Comparison of ENCODE assay signal across 1 cellular context in the genomic region with DNA sequence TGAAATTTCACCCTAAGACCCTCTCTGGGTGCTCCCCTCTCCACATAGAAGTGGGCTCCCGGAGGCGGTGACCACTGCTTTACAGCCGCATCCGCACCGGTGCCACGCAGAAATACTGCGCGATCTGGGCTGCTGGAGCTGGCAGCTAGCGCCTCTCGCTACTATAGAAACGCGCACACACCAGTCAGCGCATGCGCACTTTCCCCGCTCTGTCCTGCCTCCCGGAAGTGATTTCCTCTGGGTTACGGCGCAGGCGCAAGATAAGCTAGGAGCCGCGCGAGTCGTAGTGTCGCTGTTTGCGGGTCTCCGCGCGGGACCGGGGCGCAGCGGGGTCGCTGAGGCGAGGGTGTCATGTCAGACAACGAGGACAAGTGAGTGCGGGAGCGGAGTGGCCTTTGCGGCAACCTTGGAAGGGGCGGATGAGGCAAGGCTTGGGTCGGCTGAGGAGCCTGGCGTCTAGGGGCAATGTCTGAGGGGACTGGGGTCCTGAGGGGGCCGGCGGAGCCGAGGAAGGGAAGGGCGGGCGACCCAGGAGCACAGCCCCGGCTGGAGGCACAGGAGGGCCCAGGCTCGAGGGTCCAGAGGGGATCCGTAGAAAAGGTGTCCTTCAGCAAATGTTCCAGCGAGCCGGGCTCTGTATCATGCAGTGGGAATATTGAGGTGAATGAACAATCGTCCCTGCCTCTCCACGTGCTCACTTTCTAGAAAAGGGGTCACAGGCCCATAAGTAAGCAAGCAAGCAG.
TF ChIP-seq lines count a peak whose summit lies in the region.

A gene (minus strand): TSS at position 165 of the 743 bp plus-strand sequence. CDS start 452 bp downstream, outside the sequence.
A gene (plus strand): TSS at position 263 of the 743 bp plus-strand sequence. CDS start 89 bp downstream, at position 352.

TF ChIP-seq in HEK293, 187 proteins besides CTCF, POLR2A, EP300 and RAD21 (continued from another document and continues in another):
- TF ChIP-seq, protein P1, sequence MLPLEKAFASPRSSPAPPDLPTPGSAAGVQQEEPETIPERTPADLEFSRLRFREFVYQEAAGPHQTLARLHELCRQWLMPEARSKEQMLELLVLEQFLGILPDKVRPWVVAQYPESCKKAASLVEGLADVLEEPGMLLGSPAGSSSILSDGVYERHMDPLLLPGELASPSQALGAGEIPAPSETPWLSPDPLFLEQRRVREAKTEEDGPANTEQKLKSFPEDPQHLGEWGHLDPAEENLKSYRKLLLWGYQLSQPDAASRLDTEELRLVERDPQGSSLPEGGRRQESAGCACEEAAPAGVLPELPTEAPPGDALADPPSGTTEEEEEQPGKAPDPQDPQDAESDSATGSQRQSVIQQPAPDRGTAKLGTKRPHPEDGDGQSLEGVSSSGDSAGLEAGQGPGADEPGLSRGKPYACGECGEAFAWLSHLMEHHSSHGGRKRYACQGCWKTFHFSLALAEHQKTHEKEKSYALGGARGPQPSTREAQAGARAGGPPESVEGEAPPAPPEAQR (tag by site-specific recombination; IDR thresholded peaks at IDR 0.05) = no peak
- no peak for TF ChIP-seq GLI2 (tag by site-specific recombination; IDR thresholded peaks at IDR 0.05; ENCODE audit: borderline replicate concordance, low read depth)
- TF ChIP-seq ZNF2 (tag by site-specific recombination; IDR thresholded peaks at IDR 0.05) = no peak
- no peak for TF ChIP-seq ZNF747 (tag by site-specific recombination; IDR thresholded peaks at IDR 0.05)
- no peak for TF ChIP-seq ZNF473 (tag by site-specific recombination; IDR thresholded peaks at IDR 0.05)
- TF ChIP-seq ZNF169 (tag by site-specific recombination; IDR thresholded peaks at IDR 0.05) = no peak
- no peak for TF ChIP-seq ZNF76 (tag by site-specific recombination; IDR thresholded peaks at IDR 0.05; ENCODE audit: borderline replicate concordance, low read depth)
- TF ChIP-seq ZNF341 (tag by site-specific recombination; IDR thresholded peaks at IDR 0.05; ENCODE audit: low read depth) = no peak
- no peak for TF ChIP-seq ZSCAN23 (tag by site-specific recombination; IDR thresholded peaks at IDR 0.05)
- no peak for TF ChIP-seq REPIN1 (tag by site-specific recombination; IDR thresholded peaks at IDR 0.05; ENCODE audit: low read depth)
- no peak for TF ChIP-seq ZNF776 (tag by site-specific recombination; IDR thresholded peaks at IDR 0.05; ENCODE audit: borderline replicate concordance)
- TF ChIP-seq ZSCAN16 (tag by site-specific recombination; IDR thresholded peaks at IDR 0.05) = 0 out of 2 replicates have a peak, but pooled peaks have one; percentile 23
- TF ChIP-seq SP7 (tag by site-specific recombination; IDR thresholded peaks at IDR 0.05) = peak; percentile 50
- TF ChIP-seq ZNF791 (tag by site-specific recombination; IDR thresholded peaks at IDR 0.05) = no peak
- TF ChIP-seq, protein P2, sequence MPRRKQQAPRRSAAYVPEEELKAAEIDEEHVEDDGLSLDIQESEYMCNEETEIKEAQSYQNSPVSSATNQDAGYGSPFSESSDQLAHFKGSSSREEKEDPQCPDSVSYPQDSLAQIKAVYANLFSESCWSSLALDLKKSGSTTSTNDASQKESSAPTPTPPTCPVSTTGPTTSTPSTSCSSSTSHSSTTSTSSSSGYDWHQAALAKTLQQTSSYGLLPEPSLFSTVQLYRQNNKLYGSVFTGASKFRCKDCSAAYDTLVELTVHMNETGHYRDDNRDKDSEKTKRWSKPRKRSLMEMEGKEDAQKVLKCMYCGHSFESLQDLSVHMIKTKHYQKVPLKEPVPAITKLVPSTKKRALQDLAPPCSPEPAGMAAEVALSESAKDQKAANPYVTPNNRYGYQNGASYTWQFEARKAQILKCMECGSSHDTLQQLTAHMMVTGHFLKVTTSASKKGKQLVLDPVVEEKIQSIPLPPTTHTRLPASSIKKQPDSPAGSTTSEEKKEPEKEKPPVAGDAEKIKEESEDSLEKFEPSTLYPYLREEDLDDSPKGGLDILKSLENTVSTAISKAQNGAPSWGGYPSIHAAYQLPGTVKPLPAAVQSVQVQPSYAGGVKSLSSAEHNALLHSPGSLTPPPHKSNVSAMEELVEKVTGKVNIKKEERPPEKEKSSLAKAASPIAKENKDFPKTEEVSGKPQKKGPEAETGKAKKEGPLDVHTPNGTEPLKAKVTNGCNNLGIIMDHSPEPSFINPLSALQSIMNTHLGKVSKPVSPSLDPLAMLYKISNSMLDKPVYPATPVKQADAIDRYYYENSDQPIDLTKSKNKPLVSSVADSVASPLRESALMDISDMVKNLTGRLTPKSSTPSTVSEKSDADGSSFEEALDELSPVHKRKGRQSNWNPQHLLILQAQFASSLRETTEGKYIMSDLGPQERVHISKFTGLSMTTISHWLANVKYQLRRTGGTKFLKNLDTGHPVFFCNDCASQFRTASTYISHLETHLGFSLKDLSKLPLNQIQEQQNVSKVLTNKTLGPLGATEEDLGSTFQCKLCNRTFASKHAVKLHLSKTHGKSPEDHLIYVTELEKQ (tag by site-specific recombination; IDR thresholded peaks at IDR 0.05; ENCODE audit: borderline replicate concordance) = no peak
- TF ChIP-seq ZNF133 (tag by site-specific recombination; IDR thresholded peaks at IDR 0.05) = no peak
- TF ChIP-seq ZNF223 (tag by site-specific recombination; IDR thresholded peaks at IDR 0.05) = no peak
- TF ChIP-seq HOXD13 (CRISPR knock-in tag; IDR thresholded peaks at IDR 0.05; ENCODE audit: borderline replicate concordance) = no peak
- no peak for TF ChIP-seq ZNF677 (tag by site-specific recombination; IDR thresholded peaks at IDR 0.05)
- TF ChIP-seq ZNF600 (tag by site-specific recombination; IDR thresholded peaks at IDR 0.05) = no peak; the same call in 1 of the 2 replicates
- no peak for TF ChIP-seq ZNF660 (tag by site-specific recombination; IDR thresholded peaks at IDR 0.05)
- no peak for TF ChIP-seq ZFHX2 (tag by site-specific recombination; conservative IDR thresholded peaks at IDR 0.05)
- TF ChIP-seq, protein P3, sequence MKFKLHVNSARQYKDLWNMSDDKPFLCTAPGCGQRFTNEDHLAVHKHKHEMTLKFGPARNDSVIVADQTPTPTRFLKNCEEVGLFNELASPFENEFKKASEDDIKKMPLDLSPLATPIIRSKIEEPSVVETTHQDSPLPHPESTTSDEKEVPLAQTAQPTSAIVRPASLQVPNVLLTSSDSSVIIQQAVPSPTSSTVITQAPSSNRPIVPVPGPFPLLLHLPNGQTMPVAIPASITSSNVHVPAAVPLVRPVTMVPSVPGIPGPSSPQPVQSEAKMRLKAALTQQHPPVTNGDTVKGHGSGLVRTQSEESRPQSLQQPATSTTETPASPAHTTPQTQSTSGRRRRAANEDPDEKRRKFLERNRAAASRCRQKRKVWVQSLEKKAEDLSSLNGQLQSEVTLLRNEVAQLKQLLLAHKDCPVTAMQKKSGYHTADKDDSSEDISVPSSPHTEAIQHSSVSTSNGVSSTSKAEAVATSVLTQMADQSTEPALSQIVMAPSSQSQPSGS (tag by site-specific recombination; IDR thresholded peaks at IDR 0.05; ENCODE audit: low read depth) = no peak
- TF ChIP-seq, protein P4, sequence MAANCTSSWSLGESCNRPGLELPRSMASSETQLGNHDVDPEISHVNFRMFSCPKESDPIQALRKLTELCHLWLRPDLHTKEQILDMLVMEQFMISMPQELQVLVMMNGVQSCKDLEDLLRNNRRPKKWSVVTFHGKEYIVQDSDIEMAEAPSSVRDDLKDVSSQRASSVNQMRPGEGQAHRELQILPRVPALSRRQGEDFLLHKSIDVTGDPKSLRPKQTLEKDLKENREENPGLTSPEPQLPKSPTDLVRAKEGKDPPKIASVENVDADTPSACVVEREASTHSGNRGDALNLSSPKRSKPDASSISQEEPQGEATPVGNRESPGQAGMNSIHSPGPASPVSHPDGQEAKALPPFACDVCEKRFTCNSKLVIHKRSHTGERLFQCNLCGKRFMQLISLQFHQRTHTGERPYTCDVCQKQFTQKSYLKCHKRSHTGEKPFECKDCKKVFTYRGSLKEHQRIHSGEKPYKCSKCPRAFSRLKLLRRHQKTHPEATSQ (tag by site-specific recombination; IDR thresholded peaks at IDR 0.05) = no peak
- TF ChIP-seq MZF1 (tag by site-specific recombination; IDR thresholded peaks at IDR 0.05; ENCODE audit: borderline replicate concordance) = no peak
- TF ChIP-seq ZNF701 (tag by site-specific recombination; IDR thresholded peaks at IDR 0.05) = no peak
- TF ChIP-seq, protein P5, sequence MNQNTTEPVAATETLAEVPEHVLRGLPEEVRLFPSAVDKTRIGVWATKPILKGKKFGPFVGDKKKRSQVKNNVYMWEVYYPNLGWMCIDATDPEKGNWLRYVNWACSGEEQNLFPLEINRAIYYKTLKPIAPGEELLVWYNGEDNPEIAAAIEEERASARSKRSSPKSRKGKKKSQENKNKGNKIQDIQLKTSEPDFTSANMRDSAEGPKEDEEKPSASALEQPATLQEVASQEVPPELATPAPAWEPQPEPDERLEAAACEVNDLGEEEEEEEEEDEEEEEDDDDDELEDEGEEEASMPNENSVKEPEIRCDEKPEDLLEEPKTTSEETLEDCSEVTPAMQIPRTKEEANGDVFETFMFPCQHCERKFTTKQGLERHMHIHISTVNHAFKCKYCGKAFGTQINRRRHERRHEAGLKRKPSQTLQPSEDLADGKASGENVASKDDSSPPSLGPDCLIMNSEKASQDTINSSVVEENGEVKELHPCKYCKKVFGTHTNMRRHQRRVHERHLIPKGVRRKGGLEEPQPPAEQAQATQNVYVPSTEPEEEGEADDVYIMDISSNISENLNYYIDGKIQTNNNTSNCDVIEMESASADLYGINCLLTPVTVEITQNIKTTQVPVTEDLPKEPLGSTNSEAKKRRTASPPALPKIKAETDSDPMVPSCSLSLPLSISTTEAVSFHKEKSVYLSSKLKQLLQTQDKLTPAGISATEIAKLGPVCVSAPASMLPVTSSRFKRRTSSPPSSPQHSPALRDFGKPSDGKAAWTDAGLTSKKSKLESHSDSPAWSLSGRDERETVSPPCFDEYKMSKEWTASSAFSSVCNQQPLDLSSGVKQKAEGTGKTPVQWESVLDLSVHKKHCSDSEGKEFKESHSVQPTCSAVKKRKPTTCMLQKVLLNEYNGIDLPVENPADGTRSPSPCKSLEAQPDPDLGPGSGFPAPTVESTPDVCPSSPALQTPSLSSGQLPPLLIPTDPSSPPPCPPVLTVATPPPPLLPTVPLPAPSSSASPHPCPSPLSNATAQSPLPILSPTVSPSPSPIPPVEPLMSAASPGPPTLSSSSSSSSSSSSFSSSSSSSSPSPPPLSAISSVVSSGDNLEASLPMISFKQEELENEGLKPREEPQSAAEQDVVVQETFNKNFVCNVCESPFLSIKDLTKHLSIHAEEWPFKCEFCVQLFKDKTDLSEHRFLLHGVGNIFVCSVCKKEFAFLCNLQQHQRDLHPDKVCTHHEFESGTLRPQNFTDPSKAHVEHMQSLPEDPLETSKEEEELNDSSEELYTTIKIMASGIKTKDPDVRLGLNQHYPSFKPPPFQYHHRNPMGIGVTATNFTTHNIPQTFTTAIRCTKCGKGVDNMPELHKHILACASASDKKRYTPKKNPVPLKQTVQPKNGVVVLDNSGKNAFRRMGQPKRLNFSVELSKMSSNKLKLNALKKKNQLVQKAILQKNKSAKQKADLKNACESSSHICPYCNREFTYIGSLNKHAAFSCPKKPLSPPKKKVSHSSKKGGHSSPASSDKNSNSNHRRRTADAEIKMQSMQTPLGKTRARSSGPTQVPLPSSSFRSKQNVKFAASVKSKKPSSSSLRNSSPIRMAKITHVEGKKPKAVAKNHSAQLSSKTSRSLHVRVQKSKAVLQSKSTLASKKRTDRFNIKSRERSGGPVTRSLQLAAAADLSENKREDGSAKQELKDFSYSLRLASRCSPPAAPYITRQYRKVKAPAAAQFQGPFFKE (tag by site-specific recombination; IDR thresholded peaks at IDR 0.05; ENCODE audit: borderline replicate concordance) = no peak
- TF ChIP-seq ZNF501 (tag by site-specific recombination; IDR thresholded peaks at IDR 0.05) = 0 out of 2 replicates have a peak, but pooled peaks have one; percentile 37
- no peak for TF ChIP-seq ZFP3 (tag by site-specific recombination; IDR thresholded peaks at IDR 0.05; ENCODE audit: low read depth)
- TF ChIP-seq ZNF707 (tag by site-specific recombination; IDR thresholded peaks at IDR 0.05) = no peak
- TF ChIP-seq, protein P6, sequence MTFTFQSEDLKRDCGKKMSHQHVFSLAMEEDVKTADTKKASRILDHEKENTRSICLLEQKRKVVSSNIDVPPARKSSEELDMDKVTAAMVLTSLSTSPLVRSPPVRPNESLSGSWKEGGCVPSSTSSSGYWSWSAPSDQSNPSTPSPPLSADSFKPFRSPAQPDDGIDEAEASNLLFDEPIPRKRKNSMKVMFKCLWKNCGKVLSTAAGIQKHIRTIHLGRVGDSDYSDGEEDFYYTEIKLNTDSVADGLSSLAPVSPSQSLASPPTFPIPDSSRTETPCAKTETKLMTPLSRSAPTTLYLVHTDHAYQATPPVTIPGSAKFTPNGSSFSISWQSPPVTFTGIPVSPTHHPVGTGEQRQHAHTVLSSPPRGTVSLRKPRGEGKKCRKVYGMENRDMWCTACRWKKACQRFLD (tag by site-specific recombination; IDR thresholded peaks at IDR 0.05) = no peak
- no peak for TF ChIP-seq ZIC2 (tag by site-specific recombination; IDR thresholded peaks at IDR 0.05)
- TF ChIP-seq, protein P7, sequence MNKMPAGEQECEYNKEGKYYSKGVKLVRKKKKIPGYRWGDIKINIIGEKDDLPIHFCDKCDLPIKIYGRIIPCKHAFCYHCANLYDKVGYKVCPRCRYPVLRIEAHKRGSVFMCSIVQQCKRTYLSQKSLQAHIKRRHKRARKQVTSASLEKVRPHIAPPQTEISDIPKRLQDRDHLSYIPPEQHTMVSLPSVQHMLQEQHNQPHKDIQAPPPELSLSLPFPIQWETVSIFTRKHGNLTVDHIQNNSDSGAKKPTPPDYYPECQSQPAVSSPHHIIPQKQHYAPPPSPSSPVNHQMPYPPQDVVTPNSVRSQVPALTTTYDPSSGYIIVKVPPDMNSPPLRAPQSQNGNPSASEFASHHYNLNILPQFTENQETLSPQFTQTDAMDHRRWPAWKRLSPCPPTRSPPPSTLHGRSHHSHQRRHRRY (tag by site-specific recombination; IDR thresholded peaks at IDR 0.05) = no peak
- no peak for TF ChIP-seq YY1 (tag by site-specific recombination; IDR thresholded peaks at IDR 0.05)
- TF ChIP-seq ZNF561 (tag by site-specific recombination; IDR thresholded peaks at IDR 0.05; ENCODE audit: borderline replicate concordance) = no peak; the same call in 1 of the 2 replicates
- no peak for TF ChIP-seq ZNF792 (tag by site-specific recombination; IDR thresholded peaks at IDR 0.05)
- TF ChIP-seq, protein P8, sequence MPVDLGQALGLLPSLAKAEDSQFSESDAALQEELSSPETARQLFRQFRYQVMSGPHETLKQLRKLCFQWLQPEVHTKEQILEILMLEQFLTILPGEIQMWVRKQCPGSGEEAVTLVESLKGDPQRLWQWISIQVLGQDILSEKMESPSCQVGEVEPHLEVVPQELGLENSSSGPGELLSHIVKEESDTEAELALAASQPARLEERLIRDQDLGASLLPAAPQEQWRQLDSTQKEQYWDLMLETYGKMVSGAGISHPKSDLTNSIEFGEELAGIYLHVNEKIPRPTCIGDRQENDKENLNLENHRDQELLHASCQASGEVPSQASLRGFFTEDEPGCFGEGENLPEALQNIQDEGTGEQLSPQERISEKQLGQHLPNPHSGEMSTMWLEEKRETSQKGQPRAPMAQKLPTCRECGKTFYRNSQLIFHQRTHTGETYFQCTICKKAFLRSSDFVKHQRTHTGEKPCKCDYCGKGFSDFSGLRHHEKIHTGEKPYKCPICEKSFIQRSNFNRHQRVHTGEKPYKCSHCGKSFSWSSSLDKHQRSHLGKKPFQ (tag by site-specific recombination; IDR thresholded peaks at IDR 0.05) = no peak
